In the genomic region with DNA sequence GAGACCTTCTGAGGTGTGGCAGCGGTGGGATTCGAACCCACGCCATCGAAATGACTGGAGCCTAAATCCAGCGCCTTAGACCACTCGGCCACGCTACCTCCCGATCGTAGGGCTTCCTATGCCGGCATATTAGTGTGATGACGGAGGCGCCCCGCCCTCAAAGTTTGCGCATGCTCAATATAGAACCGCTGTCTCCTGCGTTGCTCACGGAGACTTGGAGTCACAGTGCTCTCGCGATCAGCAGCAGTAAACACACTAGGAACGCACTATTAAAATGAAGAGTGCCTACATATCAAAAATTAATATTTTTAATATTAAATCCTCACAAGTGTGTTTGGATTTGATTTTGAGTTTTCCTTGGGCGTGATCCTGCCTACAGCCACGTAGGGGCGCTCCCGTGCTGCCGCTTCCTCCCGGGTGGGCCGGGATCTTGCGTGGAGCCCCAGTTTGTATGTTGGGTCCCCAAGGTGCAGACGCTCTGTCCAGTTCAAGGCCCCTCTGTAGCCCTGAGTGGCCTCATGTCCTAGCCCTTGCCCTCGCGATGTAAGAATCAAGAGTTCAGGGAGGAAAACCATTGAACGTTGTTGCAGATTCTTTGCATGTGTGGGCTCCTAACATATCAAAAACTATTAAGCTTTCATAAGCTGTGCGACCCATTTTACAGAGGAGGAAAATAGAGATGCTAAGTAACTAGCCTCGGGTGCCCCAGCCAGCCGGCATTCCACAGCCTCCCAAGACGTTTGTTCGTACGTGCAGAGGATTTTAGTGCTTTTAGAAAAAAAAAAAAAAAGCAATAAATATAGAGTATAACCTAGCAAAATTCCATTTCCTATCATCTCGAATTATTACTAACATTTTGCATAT, we compare ENCODE assay signal across 1 cellular context.
A peak's percentile ranks its signal among the peaks of the same experiment; 100 is the strongest.
TF ChIP-seq lines count a peak whose summit lies in the region.

No MANE protein-coding gene starts in this region.

TF ChIP-seq in K562, 482 proteins besides CTCF, POLR2A, EP300 and RAD21 (continued from another document and continues in another):
- TF ChIP-seq TSC22D4 (tag; IDR thresholded peaks at IDR 0.05) (no peak), OTX1 (CRISPR knock-in tag; IDR thresholded peaks at IDR 0.05) (no peak), ZNF76 (CRISPR knock-in tag; IDR thresholded peaks at IDR 0.05; ENCODE audit: borderline replicate concordance) (no peak), HDAC3 (IDR thresholded peaks at IDR 0.05; ENCODE audit: borderline replicate concordance, partially characterized antibody) (peak; percentile 30), MYBL2 (IDR thresholded peaks at IDR 0.05; ENCODE audit: low read depth) (no peak), MYBL2 (CRISPR knock-in tag; IDR thresholded peaks at IDR 0.05; ENCODE audit: borderline replicate concordance) (no peak), POLR2AphosphoS5 (IDR thresholded peaks at IDR 0.05; ENCODE audit: control insufficient read depth, insufficient read depth, low read depth, low read length) (0 out of 2 replicates have a peak, but pooled peaks have one; percentile 26), YY1 (IDR thresholded peaks at IDR 0.05; ENCODE audit: borderline replicate concordance in 1 of 3, control insufficient read depth in 1 of 3, extremely low read depth in 1 of 3, insufficient read depth in 3 of 3, insufficient read length in 1 of 3, insufficient replicate concordance in 2 of 3, low read depth in 1 of 3, low read length in 2 of 3) (peak in 2 of 3 experiments; percentile 30 to 64), ZNF77 (CRISPR knock-in tag; IDR thresholded peaks at IDR 0.05) (no peak), SMARCA4 (IDR thresholded peaks at IDR 0.05) (no peak), NFATC3 (IDR thresholded peaks at IDR 0.05) (no peak), ZSCAN29 (IDR thresholded peaks at IDR 0.05) (no peak), CXXC5 (CRISPR knock-in tag; IDR thresholded peaks at IDR 0.05) (peak; percentile 67), KLF16 (IDR thresholded peaks at IDR 0.05) (0 out of 2 replicates have a peak, but pooled peaks have one; percentile 14), CBFB (CRISPR knock-in tag; IDR thresholded peaks at IDR 0.05) (no peak), DACH1 (IDR thresholded peaks at IDR 0.05; ENCODE audit: partially characterized antibody) (peak; percentile 23), KHSRP (IDR thresholded peaks at IDR 0.05) (no peak), GATAD2A (IDR thresholded peaks at IDR 0.05) (no peak), CEBPG (CRISPR knock-in tag; IDR thresholded peaks at IDR 0.05) (0 out of 2 replicates have a peak, but pooled peaks have one; percentile 15), CEBPG (tag; conservative IDR thresholded peaks at IDR 0.05 in 1 of 2, IDR thresholded peaks at IDR 0.05 in 1 of 2) (no peak; a peak in 1 of 4 replicates), NFYB (IDR thresholded peaks at IDR 0.05; ENCODE audit: extremely low read depth, insufficient read length) (no peak), KLF6 (CRISPR knock-in tag; IDR thresholded peaks at IDR 0.05; ENCODE audit: borderline replicate concordance) (no peak), ESRRB (CRISPR knock-in tag; IDR thresholded peaks at IDR 0.05; ENCODE audit: borderline replicate concordance) (no peak), PYGO2 (tag; IDR thresholded peaks at IDR 0.05) (no peak), RBFOX2 (IDR thresholded peaks at IDR 0.05; ENCODE audit: low read depth, low read length) (peak; percentile 77), NUFIP1 (IDR thresholded peaks at IDR 0.05; ENCODE audit: partially characterized antibody) (no peak), NR2F6 (CRISPR knock-in tag; IDR thresholded peaks at IDR 0.05) (no peak), BRF1 (IDR thresholded peaks at IDR 0.05; ENCODE audit: borderline replicate concordance, extremely low read depth, insufficient read length) (peak; percentile 98), PHF21A (IDR thresholded peaks at IDR 0.05; ENCODE audit: borderline replicate concordance, low read depth) (no peak), ELF2 (CRISPR knock-in tag; IDR thresholded peaks at IDR 0.05) (no peak), SMARCE1 (IDR thresholded peaks at IDR 0.05) (peak; percentile 24; the same call in 1 of the 2 replicates), MTA2 (IDR thresholded peaks at IDR 0.05; ENCODE audit: low read depth) (no peak), ZNF217 (CRISPR knock-in tag; IDR thresholded peaks at IDR 0.05) (no peak), BCL6 (CRISPR knock-in tag; IDR thresholded peaks at IDR 0.05) (no peak), FOXA3 (CRISPR knock-in tag; conservative IDR thresholded peaks at IDR 0.05 in 1 of 2, IDR thresholded peaks at IDR 0.05 in 1 of 2) (no peak), DNMT1 (IDR thresholded peaks at IDR 0.05) (no peak)
- TF ChIP-seq, protein P1, sequence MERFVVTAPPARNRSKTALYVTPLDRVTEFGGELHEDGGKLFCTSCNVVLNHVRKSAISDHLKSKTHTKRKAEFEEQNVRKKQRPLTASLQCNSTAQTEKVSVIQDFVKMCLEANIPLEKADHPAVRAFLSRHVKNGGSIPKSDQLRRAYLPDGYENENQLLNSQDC (CRISPR knock-in tag; IDR thresholded peaks at IDR 0.05): 0 out of 2 replicates have a peak, but pooled peaks have one; percentile 25
- TF ChIP-seq, protein P2, sequence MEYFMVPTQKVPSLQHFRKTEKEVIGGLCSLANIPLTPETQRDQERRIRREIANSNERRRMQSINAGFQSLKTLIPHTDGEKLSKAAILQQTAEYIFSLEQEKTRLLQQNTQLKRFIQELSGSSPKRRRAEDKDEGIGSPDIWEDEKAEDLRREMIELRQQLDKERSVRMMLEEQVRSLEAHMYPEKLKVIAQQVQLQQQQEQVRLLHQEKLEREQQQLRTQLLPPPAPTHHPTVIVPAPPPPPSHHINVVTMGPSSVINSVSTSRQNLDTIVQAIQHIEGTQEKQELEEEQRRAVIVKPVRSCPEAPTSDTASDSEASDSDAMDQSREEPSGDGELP (CRISPR knock-in tag; IDR thresholded peaks at IDR 0.05; ENCODE audit: borderline replicate concordance): peak; percentile 68; the same call in 1 of the 2 replicates
- TF ChIP-seq, protein P3, sequence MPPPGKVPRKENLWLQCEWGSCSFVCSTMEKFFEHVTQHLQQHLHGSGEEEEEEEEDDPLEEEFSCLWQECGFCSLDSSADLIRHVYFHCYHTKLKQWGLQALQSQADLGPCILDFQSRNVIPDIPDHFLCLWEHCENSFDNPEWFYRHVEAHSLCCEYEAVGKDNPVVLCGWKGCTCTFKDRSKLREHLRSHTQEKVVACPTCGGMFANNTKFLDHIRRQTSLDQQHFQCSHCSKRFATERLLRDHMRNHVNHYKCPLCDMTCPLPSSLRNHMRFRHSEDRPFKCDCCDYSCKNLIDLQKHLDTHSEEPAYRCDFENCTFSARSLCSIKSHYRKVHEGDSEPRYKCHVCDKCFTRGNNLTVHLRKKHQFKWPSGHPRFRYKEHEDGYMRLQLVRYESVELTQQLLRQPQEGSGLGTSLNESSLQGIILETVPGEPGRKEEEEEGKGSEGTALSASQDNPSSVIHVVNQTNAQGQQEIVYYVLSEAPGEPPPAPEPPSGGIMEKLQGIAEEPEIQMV (tag; conservative IDR thresholded peaks at IDR 0.05; ENCODE audit: low read depth): no peak
- TF ChIP-seq, protein P4, sequence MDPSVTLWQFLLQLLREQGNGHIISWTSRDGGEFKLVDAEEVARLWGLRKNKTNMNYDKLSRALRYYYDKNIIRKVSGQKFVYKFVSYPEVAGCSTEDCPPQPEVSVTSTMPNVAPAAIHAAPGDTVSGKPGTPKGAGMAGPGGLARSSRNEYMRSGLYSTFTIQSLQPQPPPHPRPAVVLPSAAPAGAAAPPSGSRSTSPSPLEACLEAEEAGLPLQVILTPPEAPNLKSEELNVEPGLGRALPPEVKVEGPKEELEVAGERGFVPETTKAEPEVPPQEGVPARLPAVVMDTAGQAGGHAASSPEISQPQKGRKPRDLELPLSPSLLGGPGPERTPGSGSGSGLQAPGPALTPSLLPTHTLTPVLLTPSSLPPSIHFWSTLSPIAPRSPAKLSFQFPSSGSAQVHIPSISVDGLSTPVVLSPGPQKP (CRISPR knock-in tag; IDR thresholded peaks at IDR 0.05): no peak
- TF ChIP-seq, protein P5, sequence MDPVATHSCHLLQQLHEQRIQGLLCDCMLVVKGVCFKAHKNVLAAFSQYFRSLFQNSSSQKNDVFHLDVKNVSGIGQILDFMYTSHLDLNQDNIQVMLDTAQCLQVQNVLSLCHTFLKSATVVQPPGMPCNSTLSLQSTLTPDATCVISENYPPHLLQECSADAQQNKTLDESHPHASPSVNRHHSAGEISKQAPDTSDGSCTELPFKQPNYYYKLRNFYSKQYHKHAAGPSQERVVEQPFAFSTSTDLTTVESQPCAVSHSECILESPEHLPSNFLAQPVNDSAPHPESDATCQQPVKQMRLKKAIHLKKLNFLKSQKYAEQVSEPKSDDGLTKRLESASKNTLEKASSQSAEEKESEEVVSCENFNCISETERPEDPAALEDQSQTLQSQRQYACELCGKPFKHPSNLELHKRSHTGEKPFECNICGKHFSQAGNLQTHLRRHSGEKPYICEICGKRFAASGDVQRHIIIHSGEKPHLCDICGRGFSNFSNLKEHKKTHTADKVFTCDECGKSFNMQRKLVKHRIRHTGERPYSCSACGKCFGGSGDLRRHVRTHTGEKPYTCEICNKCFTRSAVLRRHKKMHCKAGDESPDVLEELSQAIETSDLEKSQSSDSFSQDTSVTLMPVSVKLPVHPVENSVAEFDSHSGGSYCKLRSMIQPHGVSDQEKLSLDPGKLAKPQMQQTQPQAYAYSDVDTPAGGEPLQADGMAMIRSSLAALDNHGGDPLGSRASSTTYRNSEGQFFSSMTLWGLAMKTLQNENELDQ (CRISPR knock-in tag; IDR thresholded peaks at IDR 0.05; ENCODE audit: borderline replicate concordance): no peak
- TF ChIP-seq, protein P6, sequence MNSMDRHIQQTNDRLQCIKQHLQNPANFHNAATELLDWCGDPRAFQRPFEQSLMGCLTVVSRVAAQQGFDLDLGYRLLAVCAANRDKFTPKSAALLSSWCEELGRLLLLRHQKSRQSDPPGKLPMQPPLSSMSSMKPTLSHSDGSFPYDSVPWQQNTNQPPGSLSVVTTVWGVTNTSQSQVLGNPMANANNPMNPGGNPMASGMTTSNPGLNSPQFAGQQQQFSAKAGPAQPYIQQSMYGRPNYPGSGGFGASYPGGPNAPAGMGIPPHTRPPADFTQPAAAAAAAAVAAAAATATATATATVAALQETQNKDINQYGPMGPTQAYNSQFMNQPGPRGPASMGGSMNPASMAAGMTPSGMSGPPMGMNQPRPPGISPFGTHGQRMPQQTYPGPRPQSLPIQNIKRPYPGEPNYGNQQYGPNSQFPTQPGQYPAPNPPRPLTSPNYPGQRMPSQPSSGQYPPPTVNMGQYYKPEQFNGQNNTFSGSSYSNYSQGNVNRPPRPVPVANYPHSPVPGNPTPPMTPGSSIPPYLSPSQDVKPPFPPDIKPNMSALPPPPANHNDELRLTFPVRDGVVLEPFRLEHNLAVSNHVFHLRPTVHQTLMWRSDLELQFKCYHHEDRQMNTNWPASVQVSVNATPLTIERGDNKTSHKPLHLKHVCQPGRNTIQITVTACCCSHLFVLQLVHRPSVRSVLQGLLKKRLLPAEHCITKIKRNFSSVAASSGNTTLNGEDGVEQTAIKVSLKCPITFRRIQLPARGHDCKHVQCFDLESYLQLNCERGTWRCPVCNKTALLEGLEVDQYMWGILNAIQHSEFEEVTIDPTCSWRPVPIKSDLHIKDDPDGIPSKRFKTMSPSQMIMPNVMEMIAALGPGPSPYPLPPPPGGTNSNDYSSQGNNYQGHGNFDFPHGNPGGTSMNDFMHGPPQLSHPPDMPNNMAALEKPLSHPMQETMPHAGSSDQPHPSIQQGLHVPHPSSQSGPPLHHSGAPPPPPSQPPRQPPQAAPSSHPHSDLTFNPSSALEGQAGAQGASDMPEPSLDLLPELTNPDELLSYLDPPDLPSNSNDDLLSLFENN (IDR thresholded peaks at IDR 0.05; ENCODE audit: low read depth in 2 of 2, low read length in 2 of 2): 0 out of 4 replicates have a peak, but pooled peaks of 1 of the 2 experiments have one; percentile 14
- TF ChIP-seq, protein P7, sequence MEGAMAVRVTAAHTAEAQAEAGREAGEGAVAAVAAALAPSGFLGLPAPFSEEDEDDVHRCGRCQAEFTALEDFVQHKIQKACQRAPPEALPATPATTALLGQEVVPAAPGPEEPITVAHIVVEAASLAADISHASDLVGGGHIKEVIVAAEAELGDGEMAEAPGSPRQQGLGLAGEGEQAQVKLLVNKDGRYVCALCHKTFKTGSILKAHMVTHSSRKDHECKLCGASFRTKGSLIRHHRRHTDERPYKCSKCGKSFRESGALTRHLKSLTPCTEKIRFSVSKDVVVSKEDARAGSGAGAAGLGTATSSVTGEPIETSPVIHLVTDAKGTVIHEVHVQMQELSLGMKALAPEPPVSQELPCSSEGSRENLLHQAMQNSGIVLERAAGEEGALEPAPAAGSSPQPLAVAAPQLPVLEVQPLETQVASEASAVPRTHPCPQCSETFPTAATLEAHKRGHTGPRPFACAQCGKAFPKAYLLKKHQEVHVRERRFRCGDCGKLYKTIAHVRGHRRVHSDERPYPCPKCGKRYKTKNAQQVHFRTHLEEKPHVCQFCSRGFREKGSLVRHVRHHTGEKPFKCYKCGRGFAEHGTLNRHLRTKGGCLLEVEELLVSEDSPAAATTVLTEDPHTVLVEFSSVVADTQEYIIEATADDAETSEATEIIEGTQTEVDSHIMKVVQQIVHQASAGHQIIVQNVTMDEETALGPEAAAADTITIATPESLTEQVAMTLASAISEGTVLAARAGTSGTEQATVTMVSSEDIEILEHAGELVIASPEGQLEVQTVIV (CRISPR knock-in tag; IDR thresholded peaks at IDR 0.05; ENCODE audit: borderline replicate concordance): no peak
- TF ChIP-seq, protein P8, sequence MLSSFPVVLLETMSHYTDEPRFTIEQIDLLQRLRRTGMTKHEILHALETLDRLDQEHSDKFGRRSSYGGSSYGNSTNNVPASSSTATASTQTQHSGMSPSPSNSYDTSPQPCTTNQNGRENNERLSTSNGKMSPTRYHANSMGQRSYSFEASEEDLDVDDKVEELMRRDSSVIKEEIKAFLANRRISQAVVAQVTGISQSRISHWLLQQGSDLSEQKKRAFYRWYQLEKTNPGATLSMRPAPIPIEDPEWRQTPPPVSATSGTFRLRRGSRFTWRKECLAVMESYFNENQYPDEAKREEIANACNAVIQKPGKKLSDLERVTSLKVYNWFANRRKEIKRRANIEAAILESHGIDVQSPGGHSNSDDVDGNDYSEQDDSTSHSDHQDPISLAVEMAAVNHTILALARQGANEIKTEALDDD (IDR thresholded peaks at IDR 0.05): no peak
- TF ChIP-seq, protein P9, sequence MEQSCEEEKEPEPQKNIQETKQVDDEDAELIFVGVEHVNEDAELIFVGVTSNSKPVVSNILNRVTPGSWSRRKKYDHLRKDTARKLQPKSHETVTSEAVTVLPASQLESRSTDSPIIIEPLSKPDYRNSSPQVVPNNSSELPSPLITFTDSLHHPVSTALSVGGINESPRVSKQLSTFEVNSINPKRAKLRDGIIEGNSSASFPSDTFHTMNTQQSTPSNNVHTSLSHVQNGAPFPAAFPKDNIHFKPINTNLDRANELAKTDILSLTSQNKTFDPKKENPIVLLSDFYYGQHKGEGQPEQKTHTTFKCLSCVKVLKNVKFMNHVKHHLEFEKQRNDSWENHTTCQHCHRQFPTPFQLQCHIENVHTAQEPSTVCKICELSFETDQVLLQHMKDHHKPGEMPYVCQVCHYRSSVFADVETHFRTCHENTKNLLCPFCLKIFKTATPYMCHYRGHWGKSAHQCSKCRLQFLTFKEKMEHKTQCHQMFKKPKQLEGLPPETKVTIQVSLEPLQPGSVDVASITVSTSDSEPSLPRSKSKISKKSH (CRISPR knock-in tag; IDR thresholded peaks at IDR 0.05): no peak
